Comparison of ENCODE assay signal across 13 cellular contexts in the genomic region with DNA sequence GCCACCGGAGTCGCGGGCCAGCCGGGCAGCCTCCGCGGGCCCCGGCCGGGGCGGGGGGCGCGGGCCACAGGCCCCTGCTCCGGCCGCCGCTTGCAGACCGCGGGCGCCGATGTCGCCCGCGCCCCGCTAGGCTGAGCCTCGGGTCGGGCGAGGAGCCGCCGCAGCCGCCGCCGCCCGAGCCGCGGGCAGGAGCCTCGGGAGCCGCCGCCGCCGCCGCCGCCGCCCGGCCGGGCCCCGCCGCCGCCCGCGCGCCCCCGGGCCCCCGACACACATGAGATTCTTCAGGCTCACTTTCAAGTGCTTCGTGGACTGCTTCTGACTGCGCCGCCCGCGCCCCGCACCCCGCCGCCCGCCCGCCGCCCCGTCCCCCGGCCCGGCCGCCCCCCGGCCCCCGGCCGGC. TPM values are rescaled to one million over a fixed set of nuclear protein-coding genes. Genes with fewer than 3 reads are reported as not detected.
DNase-seq lines count a peak whose midpoint lies in the region; ATAC-seq and TF ChIP-seq lines count a peak whose summit lies in the region.
"Had no signal": no experiment of that assay in that cellular context is flagged by ENCODE, and none has a peak within 500 bp of the region (broad histone marks: within the 10 kb centered on the region; RNA-seq: fewer than 3 reads in every experiment).

No MANE protein-coding gene starts in this region.

- no peaks in the 10 kb centered on the region for H3K27me3 ChIP-seq in sigmoid colon
- H3K27me3 ChIP-seq in ovary = no peaks in the 10 kb centered on the region

- H3K9me3 Mint-ChIP-seq in activated CD4-positive, alpha-beta T cell treated with anti-CD3 and anti-CD28 coated beads for 36 hours (ENCODE audit: low read depth) = no peaks in the 10 kb centered on the region
- H3K9me3 Mint-ChIP-seq: activated naive CD8-positive, alpha-beta T cell treated with anti-CD3 and anti-CD28 coated beads, Interleukin-2, amount 10 ng/mL, durations not matched to agents 7 days and 5 days; central memory CD8-positive, alpha-beta T cell had no signal

- peak; percentile 21 for ATAC-seq in activated CD4-positive, alpha-beta T cell treated with anti-CD3 and anti-CD28 coated beads for 36 hours
- no peak for ATAC-seq in GM18505 (IDR thresholded peaks at IDR 0.05; ENCODE audit: unreplicated experiment)

- POLR2A ChIA-PET in activated CD4-positive, alpha-beta T cell treated with anti-CD3 and anti-CD28 coated beads for 36 hours (lab: Charles Lee) = no interaction called here
- POLR2A ChIA-PET in HEK293 (lab: Yijun Ruan, JAX) = interaction anchor here (0.8 to 1.0 kb wide), 4 partner anchors 20 to 240 kb away, joined by 4 read pairs; no protein-coding TSS in a partner anchor

- no peak overlapping the region; the same call in 1 of the 2 replicates for H3K27ac ChIP-seq in HEK293 (ENCODE audit: extremely low read depth, low read depth, low read length)
- H3K27ac ChIP-seq in coronary artery = peak overlapping the region in 1 of 2 donors; percentile 90
- peak overlapping the region in 2 of 4 donors; percentile 82 to 91 for H3K27ac ChIP-seq in sigmoid colon
- no peak overlapping the region for H3K27ac ChIP-seq in ovary
- H3K27ac ChIP-seq: KMS-11 had no signal

- H3K4me3 ChIP-seq in HEK293 (ENCODE audit: low read depth, low read length) (peak overlapping the region; percentile 24), coronary artery (peak overlapping the region; percentile 77), sigmoid colon (peak overlapping the region in 3 of 4 donors; percentile 57 to 60 (median 59)), ovary (no peak overlapping the region)

- no peak overlapping the region for H3K27ac Mint-ChIP-seq in activated CD4-positive, alpha-beta T cell treated with anti-CD3 and anti-CD28 coated beads for 36 hours
- H3K27ac Mint-ChIP-seq: activated naive CD8-positive, alpha-beta T cell treated with anti-CD3 and anti-CD28 coated beads, Interleukin-2, amount 10 ng/mL, durations not matched to agents 7 days and 5 days had no signal

- TF ChIP-seq CTCF in HEK293 (tag by site-specific recombination; IDR thresholded peaks at IDR 0.05) (no peak), coronary artery (IDR thresholded peaks at IDR 0.05) (no peak), sigmoid colon (IDR thresholded peaks at IDR 0.05) (no peak), ovary (IDR thresholded peaks at IDR 0.05) (no peak)

- no peak for DNase-seq in activated CD4-positive, alpha-beta T cell treated with anti-CD3 and anti-CD28 coated beads for 36 hours
- no peak for DNase-seq in activated CD4-positive, alpha-beta T cell treated with anti-CD3 and anti-CD28 coated beads for 48 hours
- no peak for DNase-seq in coronary artery (ENCODE audit: low spot score)
- DNase-seq in sigmoid colon = no peak
- no peak for DNase-seq in ovary
- no peak for DNase-seq in NCI-H526 (lab: John Stamatoyannopoulos, UW)
- DNase-seq: activated CD8-positive, alpha-beta memory T cell treated with anti-CD3 and anti-CD28 coated beads, Interleukin-2, amount 50 U/mL, for 48 hours had no signal

- TF ChIP-seq EP300 in sigmoid colon (IDR thresholded peaks at IDR 0.05) = no peak
- TF ChIP-seq EP300 in ovary (IDR thresholded peaks at IDR 0.05) = no peak

- intact Hi-C loops in activated CD4-positive, alpha-beta T cell treated with anti-CD3 and anti-CD28 coated beads for 36 hours (cut with DNase I, micrococcal nuclease) = no loop called here
- intact Hi-C loops in sigmoid colon (cut with DNase I) = no loop called here
- intact Hi-C loops in ovary (cut with DNase I) = no loop called here

- H3K36me3 Mint-ChIP-seq in activated CD4-positive, alpha-beta T cell treated with anti-CD3 and anti-CD28 coated beads for 36 hours (ENCODE audit: low read depth) = no peaks in the 10 kb centered on the region
- H3K36me3 Mint-ChIP-seq: activated naive CD8-positive, alpha-beta T cell treated with anti-CD3 and anti-CD28 coated beads, Interleukin-2, amount 10 ng/mL, durations not matched to agents 7 days and 5 days had no signal

- H3K36me3 ChIP-seq in HEK293 (ENCODE audit: control insufficient read depth in 2 of 2, insufficient read depth in 1 of 2, low read length in 2 of 2) (peaks cover 0 to 37% of the 10 kb centered on the region in 2 experiments; a peak in 1 of 3 replicates), sigmoid colon (peaks cover 0 to 4% (median 0%) of the 10 kb centered on the region in 4 donors), ovary (no peaks in the 10 kb centered on the region)

- H3K4me3 Mint-ChIP-seq in activated CD4-positive, alpha-beta T cell treated with anti-CD3 and anti-CD28 coated beads for 36 hours = no peak overlapping the region

- H3K27me3 Mint-ChIP-seq in activated CD4-positive, alpha-beta T cell treated with anti-CD3 and anti-CD28 coated beads for 36 hours = peaks cover 6% of the 10 kb centered on the region
- H3K27me3 Mint-ChIP-seq: central memory CD8-positive, alpha-beta T cell had no signal

- CTCF ChIA-PET in activated CD4-positive, alpha-beta T cell treated with anti-CD3 and anti-CD28 coated beads for 36 hours (lab: Charles Lee) = interaction anchor here (1.4 kb wide), 2 partner anchors 20 to 182 kb away, joined by 3 read pairs; no protein-coding TSS in a partner anchor
- CTCF ChIA-PET in HEK293 (lab: Yijun Ruan, JAX) = interaction anchor here (0.9 to 3.0 kb wide), 2 partner anchors 20 kb away, joined by 5 to 15 read pairs; no protein-coding TSS in a partner anchor

- no peaks in the 10 kb centered on the region for H3K4me1 Mint-ChIP-seq in activated CD4-positive, alpha-beta T cell treated with anti-CD3 and anti-CD28 coated beads for 36 hours
- H3K4me1 Mint-ChIP-seq: activated naive CD8-positive, alpha-beta T cell treated with anti-CD3 and anti-CD28 coated beads, Interleukin-2, amount 10 ng/mL, durations not matched to agents 7 days and 5 days; central memory CD8-positive, alpha-beta T cell had no signal

- H3K9me3 ChIP-seq in HEK293 (ENCODE audit: control insufficient read depth, insufficient read depth, low read depth, low read length) (no peaks in the 10 kb centered on the region), sigmoid colon (no peaks in the 10 kb centered on the region), ovary (no peaks in the 10 kb centered on the region)

- H3K4me1 ChIP-seq in HEK293 (ENCODE audit: control insufficient read depth, insufficient read depth, low read length) (no peaks in the 10 kb centered on the region), sigmoid colon (peaks cover 0 to 40% (median 20%) of the 10 kb centered on the region in 4 donors), ovary (ENCODE audit: insufficient read depth) (no peaks in the 10 kb centered on the region)

- WGBS in sigmoid colon, 2 donors = 1% methylated on average over 69 of the region's 69 CpGs
- 31 to 37% methylated on average over 46 to 67 of the region's 69 CpGs; no CpG with 5 or more reads in 1 of the 3 donors for WGBS in ovary, 3 donors

- no peak for TF ChIP-seq POLR2A in sigmoid colon (IDR thresholded peaks at IDR 0.05)
- no peak for TF ChIP-seq POLR2A in ovary (IDR thresholded peaks at IDR 0.05)
- TF ChIP-seq POLR2A in GM18505 (IDR thresholded peaks at IDR 0.05; ENCODE audit: borderline replicate concordance, extremely low read depth, insufficient read depth, insufficient read length) = no peak

TF ChIP-seq in HEK293, 187 proteins besides CTCF, POLR2A, EP300 and RAD21 (continues in another document):
- TF ChIP-seq GLIS1 (tag by site-specific recombination; IDR thresholded peaks at IDR 0.05) = no peak

RNA-seq across cellular contexts. Expression of a gene that starts 0.3 kb away (rescaled TPM):
- under 1 TPM; 0.39 to 0.58 TPM for total RNA-seq in activated CD4-positive, alpha-beta T cell treated with anti-CD3 and anti-CD28 coated beads for 36 hours
- total RNA-seq in sigmoid colon (10 to 100 TPM; 31.9 to 60.7 (median 35.1) TPM), ovary (10 to 100 TPM in 5 of 7 donors, 1 to 10 TPM in 2; 6.3 to 23.5 (median 16.3) TPM)
- polyA plus RNA-seq in sigmoid colon (100 to 1,000 TPM in 1 of 3 donors, 10 to 100 TPM in 2; 67.9 to 158 (median 70.5) TPM), ovary (10 to 100 TPM in 1 of 2 donors, 1 to 10 TPM in 1; 7.5 to 10.0 TPM)

RNA-seq across cellular contexts. Expression of a gene that starts 14.5 kb away (rescaled TPM):
- under 1 TPM; 0.30 to 0.71 TPM for total RNA-seq in activated CD4-positive, alpha-beta T cell treated with anti-CD3 and anti-CD28 coated beads for 36 hours
- total RNA-seq in sigmoid colon = 100 to 1,000 TPM in 1 of 4 donors, 10 to 100 TPM in 3; 33.9 to 135 (median 64.2) TPM
- polyA plus RNA-seq in sigmoid colon = 1 to 10 TPM in 1 of 3 donors, not detected in 2; 4.6 TPM
- total RNA-seq in ovary = 1 to 10 TPM in 4 of 7 donors, under 1 TPM in 2, not detected in 1; 0.51 to 5.9 (median 1.6) TPM
- 1 to 10 TPM in 1 of 2 donors, under 1 TPM in 1; 0.87 to 1.1 TPM for polyA plus RNA-seq in ovary
- total RNA-seq: pulmonary artery endothelial cell had no signal

RNA-seq across cellular contexts. Expression of a gene that starts 36.1 kb away (rescaled TPM):
- total RNA-seq in activated CD4-positive, alpha-beta T cell treated with anti-CD3 and anti-CD28 coated beads for 36 hours = 100 to 1,000 TPM in 1 of 2 experiments, 10 to 100 TPM in 1; 78.0 to 106 TPM
- total RNA-seq in sigmoid colon (100 to 1,000 TPM in 1 of 4 donors, 10 to 100 TPM in 3; 59.3 to 124 (median 70.4) TPM), ovary (100 to 1,000 TPM in 5 of 7 donors, 10 to 100 TPM in 2; 53.7 to 146 (median 126) TPM)
- polyA plus RNA-seq in sigmoid colon (100 to 1,000 TPM in 1 of 3 donors, 10 to 100 TPM in 2; 61.3 to 216 (median 70.9) TPM), ovary (100 to 1,000 TPM; 151 to 195 TPM)

RNA-seq across cellular contexts. Expression of a gene that starts 36.6 kb away (rescaled TPM):
- 1 to 10 TPM; 4.5 to 4.8 TPM for total RNA-seq in activated CD4-positive, alpha-beta T cell treated with anti-CD3 and anti-CD28 coated beads for 36 hours
- total RNA-seq in sigmoid colon (10 to 100 TPM; 11.0 to 21.3 (median 18.3) TPM), ovary (10 to 100 TPM in 1 of 7 donors, 1 to 10 TPM in 6; 6.1 to 11.1 (median 9.1) TPM)
- polyA plus RNA-seq in sigmoid colon (10 to 100 TPM in 1 of 3 donors, 1 to 10 TPM in 2; 1.8 to 12.8 (median 3.2) TPM), ovary (1 to 10 TPM; 1.4 to 5.1 TPM)

RNA-seq across cellular contexts. Expression of a gene that starts 41.1 kb away (rescaled TPM):
- total RNA-seq in activated CD4-positive, alpha-beta T cell treated with anti-CD3 and anti-CD28 coated beads for 36 hours = under 1 TPM; 0.12 to 0.14 TPM
- total RNA-seq in sigmoid colon = not detected
- polyA plus RNA-seq in sigmoid colon = under 1 TPM in 1 of 3 donors, not detected in 2; 0.06 TPM
- 1 to 10 TPM in 3 of 7 donors, under 1 TPM in 4; 0.12 to 3.7 (median 0.74) TPM for total RNA-seq in ovary
- polyA plus RNA-seq in ovary = under 1 TPM in 1 of 2 donors, not detected in 1; 0.28 TPM
- total RNA-seq: activated naive CD8-positive, alpha-beta T cell treated with anti-CD3 and anti-CD28 coated beads, Interleukin-2, amount 10 ng/mL, durations not matched to agents 7 days and 5 days had no signal

Comparison
In these comparisons a context has a peak if more than half of its experiments do, and no peak if none do; other contexts are left out.
1. RNA of a gene that starts 0.3 kb away (total RNA-seq): 31.9 to 60.7 TPM in sigmoid colon and 6.3 to 23.5 TPM in ovary; 0.39 to 0.58 TPM in activated CD4-positive, alpha-beta T cell treated with anti-CD3 and anti-CD28 coated beads for 36 hours; every median in the first group is over 4 times any median in the second.
2. RNA of a gene that starts 14.5 kb away (total RNA-seq): 33.9 to 135 TPM in sigmoid colon; 0.51 to 5.9 TPM in ovary and 0.30 to 0.71 TPM in activated CD4-positive, alpha-beta T cell treated with anti-CD3 and anti-CD28 coated beads for 36 hours; every median in the first group is over 4 times any median in the second.